ENCODE assay signal across 1 cellular context in genomic region chr5:171390883-171391677, GRCh38.
TF ChIP-seq lines count a peak whose summit lies in the region.

No MANE protein-coding gene starts in this region.

TF ChIP-seq in H1, 55 proteins besides CTCF, POLR2A, EP300 and RAD21:
- no peak for TF ChIP-seq TAF7 (optimal IDR thresholded peaks at IDR 0.05; ENCODE audit: borderline replicate concordance, low read depth, low read length)
- TF ChIP-seq POLR2AphosphoS5 (IDR thresholded peaks at IDR 0.05; ENCODE audit: low read depth, low read length): peak; percentile 32
